Comparison of ENCODE assay signal across 21 cellular contexts in genomic region chr15:65762914-65763787, GRCh38. TPM values are rescaled to one million over a fixed set of nuclear protein-coding genes. Genes with fewer than 3 reads are reported as not detected.
DNase-seq lines count a peak whose midpoint lies in the region; ATAC-seq and TF ChIP-seq lines count a peak whose summit lies in the region.
"Had no signal": no experiment of that assay in that cellular context is flagged by ENCODE, and none has a peak within 500 bp of the region (broad histone marks: within the 10 kb centered on the region; RNA-seq: fewer than 3 reads in every experiment).

No MANE protein-coding gene starts in this region.

- TF ChIP-seq POLR2A in erythroblast (IDR thresholded peaks at IDR 0.05; ENCODE audit: low read length) (no peak), stomach (IDR thresholded peaks at IDR 0.05) (no peak)

- no peak for TF ChIP-seq EP300 in stomach (IDR thresholded peaks at IDR 0.05)

- no peaks in the 10 kb centered on the region for H3K9me3 ChIP-seq in mammary epithelial cell (replicated peaks; ENCODE audit: insufficient read depth, low read length)
- no peaks in the 10 kb centered on the region for H3K9me3 ChIP-seq in stomach
- H3K9me3 ChIP-seq: heart left ventricle, uterus had no signal

- no peak overlapping the region for H3K9ac ChIP-seq in mammary epithelial cell (ENCODE audit: insufficient read depth, low read length)
- H3K9ac ChIP-seq: parathyroid adenoma had no signal

- H3K4me1 ChIP-seq in mammary epithelial cell (ENCODE audit: insufficient read depth, low read length) = no peaks in the 10 kb centered on the region
- H3K4me1 ChIP-seq in stomach = peaks cover 0 to 36% (median 21%) of the 10 kb centered on the region in 4 donors
- H3K4me1 ChIP-seq: parathyroid adenoma, uterus had no signal

- CTCF ChIA-PET in MCF 10A (lab: Yijun Ruan, JAX) = no interaction called here
- CTCF ChIA-PET in mammary epithelial cell (lab: Charles Lee; ENCODE audit: low non-redundant PET) = no interaction called here
- CTCF ChIA-PET in T-cell (lab: Charles Lee) = interaction anchor here in 1 of 2 donors (0.7 kb wide), 2 partner anchors 63 to 115 kb away, joined by 3 to 6 read pairs; no protein-coding TSS in a partner anchor

- H3K27me3 ChIP-seq in mammary epithelial cell (ENCODE audit: insufficient read depth, low read length) (no peaks in the 10 kb centered on the region), stomach (no peaks in the 10 kb centered on the region)
- H3K27me3 ChIP-seq: heart left ventricle, uterus had no signal

- peaks cover 7% of the 10 kb centered on the region for H3K36me3 Mint-ChIP-seq in MCF 10A (ENCODE audit: insufficient read depth, unreplicated experiment)
- H3K36me3 Mint-ChIP-seq in T-cell = peaks cover 25% of the 10 kb centered on the region

- intact Hi-C loops in MCF 10A (cut with micrococcal nuclease) (no loop called here), mammary epithelial cell (cut with micrococcal nuclease) (no loop called here), stomach (cut with DNase I; ENCODE audit: low total_unique reads) (no loop called here)

- H3K4me3 ChIP-seq in mammary epithelial cell (replicated peaks in 1 of 3; ENCODE audit: insufficient read depth in 1 of 3, low read depth in 2 of 3, low read length in 3 of 3) (no peak overlapping the region), foreskin fibroblast (ENCODE audit: low read depth in 1 of 2, low read length in 2 of 2) (no peak overlapping the region), stomach (no peak overlapping the region)
- H3K4me3 ChIP-seq: heart left ventricle, PC-9, uterus had no signal

- dilution Hi-C loops in mammary epithelial cell (cut with HindIII; ENCODE audit: low sequenced_read_pairs) = no loop called here

- no peaks in the 10 kb centered on the region for H3K36me3 ChIP-seq in mammary epithelial cell (ENCODE audit: insufficient read depth, low read length)
- peaks cover 0 to 11% (median 6%) of the 10 kb centered on the region in 4 donors for H3K36me3 ChIP-seq in stomach
- H3K36me3 ChIP-seq: uterus had no signal

- 79% methylated on average over 5 of the region's 5 CpGs for WGBS in mammary epithelial cell (ENCODE audit: low coverage, missing lambda C conversion rate)
- 67 to 79% (median 71%) methylated on average over 5 of the region's 5 CpGs for WGBS in stomach, 5 donors

- in situ Hi-C loops in mammary epithelial cell (cut with MboI; ENCODE audit: low sequenced_read_pairs in 2 of 2) = no loop called here

- H4K20me1 ChIP-seq in mammary epithelial cell (ENCODE audit: insufficient read depth, low read length) = no peaks in the 10 kb centered on the region

- H3K4me2 ChIP-seq in mammary epithelial cell (ENCODE audit: insufficient read depth, low read depth, low read length) = no peak overlapping the region
- H3K4me2 ChIP-seq: PC-9 had no signal

- no peak for ATAC-seq in T-cell (replicated peaks in 1 of 4)
- ATAC-seq: heart left ventricle had no signal

- DNase-seq in MCF 10A (ENCODE audit: unreplicated experiment) = no peak
- no peak for DNase-seq in mammary epithelial cell
- no peak for DNase-seq in T-cell
- DNase-seq in erythroblast (lab: John Stamatoyannopoulos, UW) = peak; percentile 14 to 35
- no peak for DNase-seq in NCI-H2107 treated with DMSO at 0.1 percent for 48 hours (lab: John Stamatoyannopoulos, UW; ENCODE audit: unreplicated experiment)
- no peak for DNase-seq in foreskin fibroblast
- no peak for DNase-seq in NCI-H146 treated with DMSO at 0.1 percent for 48 hours (lab: John Stamatoyannopoulos, UW; ENCODE audit: unreplicated experiment)
- DNase-seq in stomach = no peak
- DNase-seq: amygdala; Calu3; caudate nucleus; effector CD8-positive, alpha-beta T cell; HCEC 1CT; heart left ventricle; KBM-7; NCI-H1105; NCI-H2171; PC-9; substantia nigra; uterus had no signal

- H2AFZ ChIP-seq in mammary epithelial cell (ENCODE audit: low read depth, low read length) = no peak overlapping the region
- H2AFZ ChIP-seq: parathyroid adenoma, PC-9 had no signal

- peak overlapping the region; percentile 82 for H3K27ac Mint-ChIP-seq in MCF 10A (ENCODE audit: low read depth, unreplicated experiment)
- peak overlapping the region; percentile 23 to 47 for H3K27ac Mint-ChIP-seq in T-cell

- H3K4me1 Mint-ChIP-seq in MCF 10A (ENCODE audit: insufficient read depth, unreplicated experiment) (peaks cover 6% of the 10 kb centered on the region), T-cell (peaks cover 45 to 58% (median 55%) of the 10 kb centered on the region in 3 donors)

- TF ChIP-seq CTCF in MCF 10A (IDR thresholded peaks at IDR 0.05; ENCODE audit: unreplicated experiment) (no peak), mammary epithelial cell (conservative IDR thresholded peaks at IDR 0.05 in 1 of 2, IDR thresholded peaks at IDR 0.05 in 1 of 2; ENCODE audit: extremely low read depth in 1 of 2, insufficient read depth in 1 of 2, low read depth in 1 of 2, low read length in 2 of 2) (no peak), foreskin fibroblast (IDR thresholded peaks at IDR 0.05; ENCODE audit: low read depth, low read length) (no peak), stomach (IDR thresholded peaks at IDR 0.05) (no peak)

- no peak overlapping the region for H3K4me3 Mint-ChIP-seq in MCF 10A (ENCODE audit: unreplicated experiment)
- peak overlapping the region in 2 of 3 donors; percentile 4 to 34 for H3K4me3 Mint-ChIP-seq in T-cell

- H3K9me3 Mint-ChIP-seq in MCF 10A (ENCODE audit: unreplicated experiment) = no peaks in the 10 kb centered on the region
- H3K9me3 Mint-ChIP-seq in T-cell = no peaks in the 10 kb centered on the region

- POLR2A ChIA-PET in MCF 10A (lab: Yijun Ruan, JAX) (interaction anchor here (0.6 kb wide), 1 partner anchor 1127 kb away, joined by 4 read pairs; no protein-coding TSS in a partner anchor), T-cell (lab: Charles Lee) (interaction anchor here in 1 of 2 donors (0.7 to 1.2 kb wide), 3 partner anchors 27 to 72 kb away, joined by 3 to 4 read pairs (median 4); partner anchors contain the start of gene DENND4A)

- H3K27ac ChIP-seq in mammary epithelial cell (ENCODE audit: insufficient read depth, low read depth, low read length) (no peak overlapping the region), stomach (no peak overlapping the region)
- H3K27ac ChIP-seq: heart left ventricle, parathyroid adenoma, PC-9, uterus had no signal

- H3K27me3 Mint-ChIP-seq in MCF 10A (ENCODE audit: insufficient read depth, unreplicated experiment) (no peaks in the 10 kb centered on the region), T-cell (no peaks in the 10 kb centered on the region)

- H3K79me2 ChIP-seq in mammary epithelial cell (ENCODE audit: insufficient read depth, low read length) = peaks cover 9% of the 10 kb centered on the region

- BruUV-seq in MCF 10A (replicated peaks; lab: Mats Ljungman, UMichigan) (no TSS peak), mammary epithelial cell (replicated peaks; lab: Mats Ljungman, UMichigan) (no TSS peak)

RNA-seq across cellular contexts. Expression of gene DENND4A, which starts 28.9 kb away (rescaled TPM):
- total RNA-seq in MCF 10A (2022) = 16.9 and 18.1 TPM in 2 replicates
- 10 to 100 TPM; 16.8 to 21.7 TPM for total RNA-seq in mammary epithelial cell
- polyA plus RNA-seq in mammary epithelial cell = 6.1 TPM
- polyA minus RNA-seq in mammary epithelial cell = 24.7 TPM
- 10 to 100 TPM; 49.7 to 76.3 (median 57.1) TPM for total RNA-seq in T-cell
- total RNA-seq in stomach = 10 to 100 TPM; 21.1 to 60.6 (median 32.0) TPM
- 1 to 10 TPM; 5.0 to 7.9 (median 7.4) TPM for polyA plus RNA-seq in stomach

Comparison
In these comparisons a context has a peak if more than half of its experiments do, and no peak if none do; other contexts are left out.
1. DNase-seq: peak in erythroblast (2 of 2); none in MCF 10A (single experiment), mammary epithelial cell (single experiment), T-cell (0 of 34), NCI-H2107 treated with DMSO at 0.1 percent for 48 hours (single experiment), foreskin fibroblast (0 of 2), NCI-H146 treated with DMSO at 0.1 percent for 48 hours (single experiment) and stomach (single experiment).